In the genomic region with DNA sequence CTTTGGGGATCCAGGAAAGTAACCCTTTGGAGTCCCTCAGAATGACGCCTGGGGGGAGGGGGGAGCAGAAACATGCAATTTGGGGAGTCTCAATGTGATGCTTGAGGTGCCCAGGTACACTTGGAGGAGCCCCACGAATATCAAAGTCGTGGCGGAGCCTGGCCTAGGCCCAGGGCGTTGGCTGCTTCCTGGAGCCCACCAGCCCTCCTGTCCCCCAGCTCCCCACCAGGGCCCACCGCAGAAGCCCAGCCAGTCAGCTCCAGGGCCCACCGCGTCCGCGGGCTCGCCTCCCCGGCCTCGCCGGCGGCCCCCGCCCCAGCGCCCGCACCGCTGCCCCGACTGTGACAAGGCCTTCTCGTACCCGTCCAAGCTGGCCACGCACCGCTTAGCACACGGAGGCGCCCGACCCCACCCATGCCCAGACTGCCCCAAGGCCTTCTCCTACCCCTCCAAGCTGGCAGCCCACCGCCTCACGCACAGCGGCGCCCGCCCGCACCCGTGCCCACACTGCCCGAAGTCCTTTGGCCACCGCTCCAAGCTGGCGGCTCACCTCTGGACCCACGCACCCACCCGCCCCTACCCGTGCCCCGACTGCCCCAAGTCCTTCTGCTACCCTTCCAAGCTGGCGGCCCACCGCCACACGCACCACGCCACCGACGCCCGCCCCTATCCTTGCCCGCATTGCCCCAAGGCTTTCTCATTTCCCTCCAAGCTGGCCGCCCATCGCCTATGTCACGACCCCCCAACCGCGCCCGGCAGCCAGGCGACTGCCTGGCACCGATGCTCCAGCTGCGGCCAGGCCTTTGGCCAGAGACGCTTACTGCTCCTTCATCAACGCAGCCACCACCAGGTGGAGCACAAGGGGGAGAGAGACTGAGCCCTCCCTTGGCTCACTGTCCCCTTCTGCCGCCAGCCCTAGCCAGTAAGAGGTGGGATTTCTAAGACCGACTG, we compare ENCODE assay signal across 8 cellular contexts. TPM values are rescaled to one million over a fixed set of nuclear protein-coding genes. Genes with fewer than 3 reads are reported as not detected.
DNase-seq lines count a peak whose midpoint lies in the region; ATAC-seq, FAIRE-seq and TF ChIP-seq lines count a peak whose summit lies in the region.

No MANE protein-coding gene starts in this region.

- no peaks in the 10 kb centered on the region for H3K79me2 ChIP-seq in endothelial cell of umbilical vein (ENCODE audit: control insufficient read depth, insufficient read depth, low read length)

- H3K9me3 ChIP-seq in endothelial cell of umbilical vein (replicated peaks; ENCODE audit: control insufficient read depth, insufficient read depth, low read length) (no peaks in the 10 kb centered on the region), testis (peaks cover 6% of the 10 kb centered on the region)

- TF ChIP-seq CTCF in AG04449 (IDR thresholded peaks at IDR 0.05; ENCODE audit: insufficient read depth, low read length, missing control alignments) (peak; percentile 70), GM13977 (IDR thresholded peaks at IDR 0.05; ENCODE audit: extremely low read depth, insufficient read depth, missing control alignments) (peak; percentile 52), VCaP (conservative IDR thresholded peaks at IDR 0.05) (peak; percentile 68), endothelial cell of umbilical vein (IDR thresholded peaks at IDR 0.05; ENCODE audit: extremely low read depth in 1 of 2, insufficient read depth in 1 of 2, low read depth in 1 of 2, low read length in 2 of 2) (peak; percentile 70 to 84), testis (IDR thresholded peaks at IDR 0.05) (peak in 2 of 3 experiments; percentile 32 to 40)

- no peak overlapping the region for H3K9ac ChIP-seq in endothelial cell of umbilical vein (replicated peaks; ENCODE audit: extremely low read depth, insufficient read depth, low read length)

- H3K27ac ChIP-seq in VCaP, result peak overlapping the region; percentile 94; the same call in 1 of the 2 replicates
- no peak overlapping the region for H3K27ac ChIP-seq in endothelial cell of umbilical vein (ENCODE audit: insufficient read depth, low read depth, low read length)
- peak overlapping the region in 1 of 2 donors; percentile 90 for H3K27ac ChIP-seq in testis

- no peak overlapping the region for H2AFZ ChIP-seq in endothelial cell of umbilical vein (ENCODE audit: low read depth, low read length)

- WGBS in testis, 2 donors, result 48 to 51% methylated on average over 39 to 61 of the region's 62 CpGs

- CTCF ChIA-PET in AG04449 (lab: Yijun Ruan, JAX), result interaction anchor here (0.7 to 17.0 kb wide), 20 partner anchors 10 to 274 kb away, joined by 3 to 208 read pairs (median 6); a partner anchor contains a TSS
- CTCF ChIA-PET in endothelial cell of umbilical vein (lab: Charles Lee), result interaction anchor here (0.7 to 6.2 kb wide), 24 partner anchors 10 to 416 kb away, joined by 3 to 118 read pairs (median 5); a partner anchor contains a TSS

- H3K36me3 ChIP-seq in endothelial cell of umbilical vein (ENCODE audit: control insufficient read depth in 2 of 2, extremely low read depth in 1 of 2, insufficient read depth in 2 of 2, low read length in 2 of 2) (peaks cover 0 to under 1% of the 10 kb centered on the region in 2 experiments), testis (ENCODE audit: low read depth, missing control alignments) (no peaks in the 10 kb centered on the region)

- DNase-seq in AG04449 (ENCODE audit: low read depth, low spot score) (no peak), GM13977 (ENCODE audit: low spot score) (no peak), endothelial cell of umbilical vein (ENCODE audit: low read depth, low spot score) (peak; percentile 66), midbrain (lab: John Stamatoyannopoulos, UW) (peak; percentile 59), testis (peak; percentile 66)

- no TSS peak for BruUV-seq in endothelial cell of umbilical vein (replicated peaks; lab: Mats Ljungman, UMichigan)

- dilution Hi-C loops in endothelial cell of umbilical vein (cut with MboI; ENCODE audit: extremely low pct_ligation_motif_present, low sequenced_read_pairs), result no loop called here

- no peaks in the 10 kb centered on the region for H4K20me1 ChIP-seq in endothelial cell of umbilical vein (replicated peaks; ENCODE audit: control insufficient read depth, extremely low read depth, insufficient read depth, low read length)

- POLR2A ChIA-PET in AG04449 (lab: Yijun Ruan, JAX), result interaction anchor here (0.7 kb wide), 1 partner anchor 71 kb away, joined by 3 read pairs; no protein-coding TSS in a partner anchor
- POLR2A ChIA-PET in endothelial cell of umbilical vein (lab: Charles Lee), result interaction anchor here (1.0 to 1.1 kb wide), 2 partner anchors 60 to 127 kb away, joined by 3 to 6 read pairs; no protein-coding TSS in a partner anchor

- FAIRE-seq in endothelial cell of umbilical vein (lab: Jason Lieb, UNC), result peak; percentile 86

- no peaks in the 10 kb centered on the region for H3K9me1 ChIP-seq in endothelial cell of umbilical vein (replicated peaks; ENCODE audit: control insufficient read depth, extremely low read depth, insufficient read depth, low read length)

- in situ Hi-C loops in GM13977 (cut with MboI; ENCODE audit: low pct_unique_long_range_greater_than_20kb, low sequenced_read_pairs, unreplicated experiment), result no loop called here

- peaks cover 10% of the 10 kb centered on the region for H3K4me1 ChIP-seq in endothelial cell of umbilical vein (ENCODE audit: control insufficient read depth, extremely low read depth, insufficient read depth, low read length)
- peaks cover 5% of the 10 kb centered on the region for H3K4me1 ChIP-seq in testis

- H3K27me3 ChIP-seq in endothelial cell of umbilical vein (ENCODE audit: control insufficient read depth in 2 of 2, insufficient read depth in 2 of 2, low read length in 2 of 2) (no peaks in the 10 kb centered on the region), testis (no peaks in the 10 kb centered on the region)

- no peak overlapping the region for H3K4me2 ChIP-seq in endothelial cell of umbilical vein (ENCODE audit: insufficient read depth, low read length)

- intact Hi-C loops in endothelial cell of umbilical vein (cut with micrococcal nuclease), result loop anchor here (1.0 to 2.0 kb wide), 5 partner anchors 20 to 250 kb away; a partner anchor contains a TSS
- intact Hi-C loops in testis (cut with DNase I; ENCODE audit: low total_unique reads), result no loop called here

- ATAC-seq in HG02642 (IDR thresholded peaks at IDR 0.05; ENCODE audit: poor library complexity, unreplicated experiment), result no peak
- ATAC-seq in HG02981 (IDR thresholded peaks at IDR 0.05; ENCODE audit: unreplicated experiment), result no peak

- TF ChIP-seq POLR2A in endothelial cell of umbilical vein (IDR thresholded peaks at IDR 0.05; ENCODE audit: low read depth, low read length), result no peak
- no peak for TF ChIP-seq POLR2A in testis (IDR thresholded peaks at IDR 0.05)

- no peak overlapping the region for H3K4me3 ChIP-seq in AG04449 (ENCODE audit: low read depth, low read length)
- no peak overlapping the region for H3K4me3 ChIP-seq in endothelial cell of umbilical vein (replicated peaks in 1 of 3; ENCODE audit: insufficient read depth in 1 of 3, low read depth in 1 of 3, low read length in 3 of 3)
- no peak overlapping the region for H3K4me3 ChIP-seq in testis

RNA-seq across cellular contexts. Expression of a gene that starts 2.1 kb away (rescaled TPM):
- total RNA-seq in endothelial cell of umbilical vein (1.4 and 3.0 TPM in 2 replicates), testis (1 to 10 TPM; 1.1 to 1.7 TPM)
- polyA plus RNA-seq in endothelial cell of umbilical vein (0.57 and 0.80 TPM in 2 replicates), testis (ENCODE audit: insufficient read depth, low read depth, low replicate concordance) (2.4 TPM)
- polyA plus RNA-seq in endothelial cell of umbilical vein (2011; cell fraction: cytosol; rRNA removed), result 0.31 and 0.42 TPM in 2 replicates
- 0.20 and 0.35 TPM in 2 replicates for polyA plus RNA-seq in endothelial cell of umbilical vein (2011; cell fraction: nucleus; rRNA removed)
- polyA plus RNA-seq in endothelial cell of umbilical vein (2012), result 0.94 and 1.8 TPM in 2 replicates
- 0.12 TPM in 1 of 2 replicates, not detected in the other for polyA minus RNA-seq in endothelial cell of umbilical vein
- polyA minus RNA-seq in endothelial cell of umbilical vein (2011; cell fraction: cytosol; rRNA and poly(A)+ RNA removed), result not detected
- polyA minus RNA-seq in endothelial cell of umbilical vein (2011; cell fraction: nucleus; rRNA and poly(A)+ RNA removed), result 1.2 TPM in 1 of 2 replicates, not detected in the other

RNA-seq across cellular contexts. Expression of a gene that starts 8.1 kb away (rescaled TPM):
- 29.4 and 34.5 TPM in 2 replicates for total RNA-seq in endothelial cell of umbilical vein
- 124 and 165 TPM in 2 replicates for polyA plus RNA-seq in endothelial cell of umbilical vein
- 82.3 and 87.5 TPM in 2 replicates for polyA plus RNA-seq in endothelial cell of umbilical vein (2011; cell fraction: cytosol; rRNA removed)
- polyA plus RNA-seq in endothelial cell of umbilical vein (2011; cell fraction: nucleus; rRNA removed), result 31.2 and 41.0 TPM in 2 replicates
- 48.1 and 65.4 TPM in 2 replicates for polyA plus RNA-seq in endothelial cell of umbilical vein (2012)
- 43.6 and 61.6 TPM in 2 replicates for polyA minus RNA-seq in endothelial cell of umbilical vein
- polyA minus RNA-seq in endothelial cell of umbilical vein (2011; cell fraction: cytosol; rRNA and poly(A)+ RNA removed), result 29.6 TPM
- polyA minus RNA-seq in endothelial cell of umbilical vein (2011; cell fraction: nucleus; rRNA and poly(A)+ RNA removed), result 11.5 and 12.4 TPM in 2 replicates
- 10 to 100 TPM; 11.2 to 11.5 TPM for total RNA-seq in testis
- 13.1 TPM for polyA plus RNA-seq in testis (ENCODE audit: insufficient read depth, low read depth, low replicate concordance)

RNA-seq across cellular contexts. Expression of a gene that starts 30.5 kb away (rescaled TPM):
- total RNA-seq in endothelial cell of umbilical vein, result 10.1 and 12.0 TPM in 2 replicates
- 5.5 and 5.6 TPM in 2 replicates for polyA plus RNA-seq in endothelial cell of umbilical vein
- 3.2 and 5.1 TPM in 2 replicates for polyA plus RNA-seq in endothelial cell of umbilical vein (2011; cell fraction: cytosol; rRNA removed)
- polyA plus RNA-seq in endothelial cell of umbilical vein (2011; cell fraction: nucleus; rRNA removed), result 14.0 and 15.0 TPM in 2 replicates
- 5.2 and 12.3 TPM in 2 replicates for polyA plus RNA-seq in endothelial cell of umbilical vein (2012)
- polyA minus RNA-seq in endothelial cell of umbilical vein, result 5.2 and 5.6 TPM in 2 replicates
- polyA minus RNA-seq in endothelial cell of umbilical vein (2011; cell fraction: cytosol; rRNA and poly(A)+ RNA removed), result 2.2 TPM
- polyA minus RNA-seq in endothelial cell of umbilical vein (2011; cell fraction: nucleus; rRNA and poly(A)+ RNA removed), result 4.8 and 8.5 TPM in 2 replicates
- total RNA-seq in testis, result 10 to 100 TPM; 27.1 to 28.3 TPM
- 62.2 TPM for polyA plus RNA-seq in testis (ENCODE audit: insufficient read depth, low read depth, low replicate concordance)

RNA-seq across cellular contexts. Expression of a gene that starts 40.2 kb away (rescaled TPM):
- total RNA-seq in endothelial cell of umbilical vein (37.3 and 39.3 TPM in 2 replicates), testis (10 to 100 TPM; 40.6 to 44.8 TPM)
- polyA plus RNA-seq in endothelial cell of umbilical vein (24.2 and 29.5 TPM in 2 replicates), testis (ENCODE audit: insufficient read depth, low read depth, low replicate concordance) (49.1 TPM)
- polyA plus RNA-seq in endothelial cell of umbilical vein (2011; cell fraction: cytosol; rRNA removed), result 35.7 and 40.1 TPM in 2 replicates
- polyA plus RNA-seq in endothelial cell of umbilical vein (2011; cell fraction: nucleus; rRNA removed), result 27.2 and 27.3 TPM in 2 replicates
- polyA plus RNA-seq in endothelial cell of umbilical vein (2012), result 23.8 and 27.2 TPM in 2 replicates
- 21.8 and 30.7 TPM in 2 replicates for polyA minus RNA-seq in endothelial cell of umbilical vein
- 18.7 TPM for polyA minus RNA-seq in endothelial cell of umbilical vein (2011; cell fraction: cytosol; rRNA and poly(A)+ RNA removed)
- 18.8 and 22.2 TPM in 2 replicates for polyA minus RNA-seq in endothelial cell of umbilical vein (2011; cell fraction: nucleus; rRNA and poly(A)+ RNA removed)

RNA-seq across cellular contexts. Expression of a gene that starts 40.5 kb away (rescaled TPM):
- 2.6 and 5.5 TPM in 2 replicates for total RNA-seq in endothelial cell of umbilical vein
- polyA plus RNA-seq in endothelial cell of umbilical vein, result 4.8 and 5.5 TPM in 2 replicates
- polyA plus RNA-seq in endothelial cell of umbilical vein (2011; cell fraction: cytosol; rRNA removed), result 3.4 and 3.8 TPM in 2 replicates
- 8.2 and 11.9 TPM in 2 replicates for polyA plus RNA-seq in endothelial cell of umbilical vein (2011; cell fraction: nucleus; rRNA removed)
- 4.2 and 4.6 TPM in 2 replicates for polyA plus RNA-seq in endothelial cell of umbilical vein (2012)
- 1.7 and 2.9 TPM in 2 replicates for polyA minus RNA-seq in endothelial cell of umbilical vein
- polyA minus RNA-seq in endothelial cell of umbilical vein (2011; cell fraction: cytosol; rRNA and poly(A)+ RNA removed), result not detected
- polyA minus RNA-seq in endothelial cell of umbilical vein (2011; cell fraction: nucleus; rRNA and poly(A)+ RNA removed), result 2.2 and 3.0 TPM in 2 replicates
- 1 to 10 TPM; 5.8 to 5.9 TPM for total RNA-seq in testis
- 9.9 TPM for polyA plus RNA-seq in testis (ENCODE audit: insufficient read depth, low read depth, low replicate concordance)

Comparison
In these comparisons a context has a peak if more than half of its experiments do, and no peak if none do; other contexts are left out.
1. DNase-seq: peak in endothelial cell of umbilical vein (single experiment), midbrain (single experiment) and testis (single experiment); none in AG04449 (single experiment) and GM13977 (single experiment).
2. Peak in every context shown above with its lines, with median percentiles within 50 percentile points of each other: CTCF ChIP-seq.